1 cellular context compared by ENCODE assay signal in genomic region chr11:78262710-78263109, GRCh38.
TF ChIP-seq lines count a peak whose summit lies in the region.

No MANE protein-coding gene starts in this region.

TF ChIP-seq in K562, 482 proteins besides CTCF, POLR2A, EP300 and RAD21 (continued from another document):
- TF ChIP-seq E2F1 (CRISPR knock-in tag; IDR thresholded peaks at IDR 0.05) (no peak), ARHGAP35 (IDR thresholded peaks at IDR 0.05; ENCODE audit: partially characterized antibody) (no peak), SIN3A (IDR thresholded peaks at IDR 0.05; ENCODE audit: borderline replicate concordance in 2 of 2, control insufficient read depth in 1 of 2, low read depth in 2 of 2, low read length in 2 of 2) (no peak), GTF2E2 (tag; IDR thresholded peaks at IDR 0.05) (no peak), NR2F6 (CRISPR knock-in tag; IDR thresholded peaks at IDR 0.05) (no peak), HBP1 (CRISPR knock-in tag; IDR thresholded peaks at IDR 0.05) (no peak), KLF16 (IDR thresholded peaks at IDR 0.05) (no peak), ELF1 (tag; IDR thresholded peaks at IDR 0.05) (no peak), MTA2 (IDR thresholded peaks at IDR 0.05; ENCODE audit: low read depth) (no peak), BMI1 (IDR thresholded peaks at IDR 0.05; ENCODE audit: low read length) (no peak), TRIM28 (IDR thresholded peaks at IDR 0.05) (no peak), ESRRA (IDR thresholded peaks at IDR 0.05; ENCODE audit: borderline replicate concordance, low read depth) (no peak)
